ENCODE assay signal across 1 cellular context in the genomic region with DNA sequence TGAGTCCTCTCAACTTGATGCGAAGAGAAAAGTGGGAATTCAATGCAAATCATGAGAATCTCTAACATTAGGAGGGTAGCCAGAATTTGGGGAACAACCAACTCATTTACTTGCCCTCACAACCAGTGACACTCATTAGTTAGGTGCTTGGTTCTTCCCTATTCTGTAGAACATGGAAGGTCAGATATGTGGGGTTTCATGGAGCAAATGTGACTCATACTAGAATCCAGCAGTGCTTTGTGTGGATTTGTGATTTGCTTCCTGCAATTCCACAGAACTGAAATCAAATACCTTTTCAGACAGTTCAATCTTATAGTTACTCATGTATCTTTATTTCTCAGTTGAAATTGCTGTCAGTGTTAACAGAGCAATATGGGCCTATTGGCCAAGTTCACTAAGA.
A peak's percentile ranks its signal among the peaks of the same experiment; 100 is the strongest.
TF ChIP-seq lines count a peak whose summit lies in the region.

No MANE protein-coding gene starts in this region.

TF ChIP-seq in IMR-90, 13 proteins besides CTCF, POLR2A, EP300 and RAD21:
- TF ChIP-seq RFX5 (IDR thresholded peaks at IDR 0.05; ENCODE audit: low read depth, low read length) (no peak), FOS (IDR thresholded peaks at IDR 0.05; ENCODE audit: low read depth, low read length) (0 out of 2 replicates have a peak, but pooled peaks have one; percentile 19)
